Comparison of ENCODE assay signal across 9 cellular contexts in genomic region chr1:151009674-151010345, GRCh38. TPM values are rescaled to one million over a fixed set of nuclear protein-coding genes. Genes with fewer than 3 reads are reported as not detected.
DNase-seq lines count a peak whose midpoint lies in the region; ATAC-seq, FAIRE-seq and TF ChIP-seq lines count a peak whose summit lies in the region.
"Had no signal": no experiment of that assay in that cellular context is flagged by ENCODE, and none has a peak within 500 bp of the region (broad histone marks: within the 10 kb centered on the region; RNA-seq: fewer than 3 reads in every experiment).

No MANE protein-coding gene starts in this region.

- TF ChIP-seq POLR2A in GM12878 (IDR thresholded peaks at IDR 0.05; ENCODE audit: low read depth, low read length) (no peak), suprapubic skin (IDR thresholded peaks at IDR 0.05) (no peak)

- FAIRE-seq in GM12878 (lab: Jason Lieb, UNC), result no peak

- TF ChIP-seq RAD21 in GM12878 (IDR thresholded peaks at IDR 0.05; ENCODE audit: insufficient read depth, low read depth, low read length), result no peak

- CTCF ChIA-PET in A673 (lab: Charles Lee) (no interaction called here), GM12878 (lab: Yijun Ruan, JAX) (interaction anchor here (0.6 to 1.9 kb wide), 4 partner anchors 14 to 147 kb away, joined by 3 to 4 read pairs (median 4); partner anchors contain the start of gene TNFAIP8L2)
- CTCF ChIA-PET in naive thymus-derived CD4-positive, alpha-beta T cell (lab: Charles Lee), result interaction anchor here (0.7 kb wide), 1 partner anchor 48 kb away, joined by 3 read pairs; no protein-coding TSS in a partner anchor

- POLR2A ChIA-PET in A673 (lab: Charles Lee; ENCODE audit: low non-redundant PET) (no interaction called here), GM12878 (lab: Charles Lee) (interaction anchor here (0.5 to 1.7 kb wide), 4 partner anchors 15 to 166 kb away, joined by 3 to 6 read pairs (median 4); partner anchors contain the start of gene TMOD4)
- POLR2A ChIA-PET in naive thymus-derived CD4-positive, alpha-beta T cell (lab: Charles Lee), result interaction anchor here (0.7 to 3.2 kb wide), 6 partner anchors 10 to 381 kb away, joined by 3 to 12 read pairs (median 4); partner anchors contain the start of genes ENSA and TNFAIP8L2

- 90% methylated on average over 8 of the region's 8 CpGs for WGBS in GM12878 (ENCODE audit: insufficient coverage, insufficient replicate concordance, low lambda C conversion rate, missing lambda C conversion rate)
- whole genome bisulfite sequencing in suprapubic skin, result 95% methylated on average over 8 of the region's 8 CpGs

- in situ Hi-C loops in GM12878 (cut with MboI), result no loop called here

- DNase-seq in A673 (ENCODE audit: low spot score) (no peak), HFFc6 (no peak), GM12878 (ENCODE audit: low read depth, low spot score) (no peak), suprapubic skin (ENCODE audit: low spot score in 2 of 2) (no peak), NCI-H2171 (lab: John Stamatoyannopoulos, UW) (no peak)
- no peak for DNase-seq in naive thymus-derived CD4-positive, alpha-beta T cell

- peaks cover 5% of the 10 kb centered on the region; the same call in 1 of the 2 replicates for H3K36me3 Mint-ChIP-seq in HFFc6 (ENCODE audit: low read depth)
- peaks cover 0 to 12% (median 0%) of the 10 kb centered on the region in 5 donors for H3K36me3 Mint-ChIP-seq in naive thymus-derived CD4-positive, alpha-beta T cell

- no peak for TF ChIP-seq CTCF in A673 (conservative IDR thresholded peaks at IDR 0.05; ENCODE audit: low read depth, low read length)
- TF ChIP-seq CTCF in HFFc6 (IDR thresholded peaks at IDR 0.05), result no peak
- TF ChIP-seq CTCF in GM12878 (IDR thresholded peaks at IDR 0.05 in 2 of 3, conservative IDR thresholded peaks at IDR 0.05 in 1 of 3; ENCODE audit: control insufficient read depth in 2 of 3, extremely low read depth in 1 of 3, insufficient read depth in 1 of 3, low read depth in 3 of 3, low read length in 3 of 3), result no peak
- TF ChIP-seq CTCF in suprapubic skin (IDR thresholded peaks at IDR 0.05), result no peak

- no peaks in the 10 kb centered on the region for H3K27me3 ChIP-seq in A673 (replicated peaks; ENCODE audit: insufficient read depth, low read depth, low read length, poor library complexity)
- no peaks in the 10 kb centered on the region for H3K27me3 ChIP-seq in GM12878 (replicated peaks in 1 of 2; ENCODE audit: control insufficient read depth in 2 of 2, insufficient read depth in 2 of 2, low read length in 1 of 2)
- no peaks in the 10 kb centered on the region for H3K27me3 ChIP-seq in naive thymus-derived CD4-positive, alpha-beta T cell (ENCODE audit: control insufficient read depth in 2 of 2, insufficient read depth in 2 of 2, low read length in 2 of 2)
- H3K27me3 ChIP-seq in suprapubic skin, result no peaks in the 10 kb centered on the region
- H3K27me3 ChIP-seq: Peyer's patch had no signal

- TF ChIP-seq EP300 in GM12878 (IDR thresholded peaks at IDR 0.05; ENCODE audit: borderline replicate concordance in 1 of 2, control insufficient read depth in 1 of 2, low read depth in 2 of 2, low read length in 2 of 2) (no peak), suprapubic skin (IDR thresholded peaks at IDR 0.05) (no peak)

- no peaks in the 10 kb centered on the region for H4K20me1 ChIP-seq in GM12878 (ENCODE audit: control insufficient read depth, insufficient read depth)

- H3K27ac ChIP-seq in A673 (ENCODE audit: low read depth, low read length, poor library complexity, severe bottlenecking) (no peak overlapping the region), GM12878 (ENCODE audit: control insufficient read depth, insufficient read depth) (no peak overlapping the region), suprapubic skin (no peak overlapping the region)
- H3K27ac ChIP-seq in naive thymus-derived CD4-positive, alpha-beta T cell (ENCODE audit: low read depth, low read length), result peak overlapping the region; percentile 96

- no peaks in the 10 kb centered on the region for H3K36me3 ChIP-seq in A673 (ENCODE audit: insufficient read depth, low read length, poor library complexity, severe bottlenecking)
- no peaks in the 10 kb centered on the region for H3K36me3 ChIP-seq in GM12878 (ENCODE audit: control insufficient read depth in 2 of 2, insufficient read depth in 2 of 2, low read length in 1 of 2)
- H3K36me3 ChIP-seq in naive thymus-derived CD4-positive, alpha-beta T cell (ENCODE audit: control insufficient read depth in 2 of 3, insufficient read depth in 3 of 3, low read length in 3 of 3), result peaks cover 0 to 8% (median 0%) of the 10 kb centered on the region in 3 experiments
- no peaks in the 10 kb centered on the region for H3K36me3 ChIP-seq in suprapubic skin
- H3K36me3 ChIP-seq: Peyer's patch had no signal

- RAD21 ChIA-PET in GM12878 (lab: Charles Lee; ENCODE audit: unreplicated experiment), result interaction anchor here (0.9 kb wide), 1 partner anchor 90 kb away, joined by 3 read pairs; no protein-coding TSS in a partner anchor

- peaks cover 24% of the 10 kb centered on the region for H3K4me1 ChIP-seq in A673 (ENCODE audit: insufficient read depth, low read length, poor library complexity, severe bottlenecking)
- H3K4me1 ChIP-seq in GM12878 (ENCODE audit: control insufficient read depth, insufficient read depth, low read length), result peaks cover 7% of the 10 kb centered on the region
- peaks cover 32 to 42% of the 10 kb centered on the region in 2 donors for H3K4me1 ChIP-seq in naive thymus-derived CD4-positive, alpha-beta T cell (ENCODE audit: control insufficient read depth in 2 of 2, insufficient read depth in 2 of 2, low read length in 2 of 2)
- H3K4me1 ChIP-seq in suprapubic skin, result peaks cover 41% of the 10 kb centered on the region

- peaks cover 61% of the 10 kb centered on the region for H3K4me1 Mint-ChIP-seq in HFFc6 (ENCODE audit: low read depth)
- peaks cover 51 to 87% (median 71%) of the 10 kb centered on the region in 7 donors for H3K4me1 Mint-ChIP-seq in naive thymus-derived CD4-positive, alpha-beta T cell

- H3K4me3 ChIP-seq in A673 (ENCODE audit: low read depth, low read length, poor library complexity, severe bottlenecking) (peak overlapping the region; percentile 95), GM12878 (peak overlapping the region; percentile 90; the same call in 1 of the 2 replicates), suprapubic skin (no peak overlapping the region)
- H3K4me3 ChIP-seq in naive thymus-derived CD4-positive, alpha-beta T cell (ENCODE audit: low read length), result peak overlapping the region; percentile 88

- ATAC-seq in GM12878, result no peak
- no peak for ATAC-seq in naive thymus-derived CD4-positive, alpha-beta T cell
- no peak for ATAC-seq in HG02588 (IDR thresholded peaks at IDR 0.05; ENCODE audit: unreplicated experiment)
- no peak for ATAC-seq in HG02763 (IDR thresholded peaks at IDR 0.05; ENCODE audit: unreplicated experiment)

- peak overlapping the region; percentile 99 for H3K27ac Mint-ChIP-seq in HFFc6
- H3K27ac Mint-ChIP-seq in naive thymus-derived CD4-positive, alpha-beta T cell, result peak overlapping the region in 8 of 9 donors; percentile 92 to 99 (median 98)

- intact Hi-C loops in A673 (cut with micrococcal nuclease; ENCODE audit: unreplicated experiment) (no loop called here), GM12878 (cut with micrococcal nuclease; ENCODE audit: unreplicated experiment) (no loop called here)
- intact Hi-C loops in naive thymus-derived CD4-positive, alpha-beta T cell (cut with micrococcal nuclease), result loop anchor here in 1 of 2 donors (5.0 to 10.0 kb wide), 5 partner anchors 147 to 743 kb away; partner anchors contain the start of genes APH1A, PSMD4 and TNFAIP8L2

- H3K9me3 ChIP-seq in A673 (ENCODE audit: low read depth, low read length, poor library complexity, severe bottlenecking) (no peaks in the 10 kb centered on the region), GM12878 (replicated peaks; ENCODE audit: control insufficient read depth, insufficient read depth, low read length) (no peaks in the 10 kb centered on the region), suprapubic skin (no peaks in the 10 kb centered on the region)
- no peaks in the 10 kb centered on the region for H3K9me3 ChIP-seq in naive thymus-derived CD4-positive, alpha-beta T cell (ENCODE audit: control insufficient read depth in 2 of 3, low read length in 3 of 3)
- H3K9me3 ChIP-seq: Peyer's patch had no signal

- peaks cover 2% of the 10 kb centered on the region for H3K27me3 Mint-ChIP-seq in HFFc6 (ENCODE audit: insufficient read depth)
- no peaks in the 10 kb centered on the region for H3K27me3 Mint-ChIP-seq in naive thymus-derived CD4-positive, alpha-beta T cell

- peak overlapping the region; percentile 97 for H3K4me3 Mint-ChIP-seq in HFFc6
- peak overlapping the region; percentile 91 to 100 (median 97) for H3K4me3 Mint-ChIP-seq in naive thymus-derived CD4-positive, alpha-beta T cell

- SMC1A ChIA-PET in GM12878 (lab: Charles Lee; ENCODE audit: uncharacterized antibody, unreplicated experiment), result interaction anchor here (0.6 to 1.0 kb wide), 2 partner anchors 48 to 90 kb away, joined by 3 read pairs; no protein-coding TSS in a partner anchor

- peaks cover 16% of the 10 kb centered on the region for H3K79me2 ChIP-seq in GM12878 (ENCODE audit: control insufficient read depth, insufficient read depth, low read length)

- no peaks in the 10 kb centered on the region for H3K9me3 Mint-ChIP-seq in HFFc6
- H3K9me3 Mint-ChIP-seq in naive thymus-derived CD4-positive, alpha-beta T cell, result no peaks in the 10 kb centered on the region

- BruUV-seq in A673 (replicated peaks; lab: Mats Ljungman, UMichigan) (no TSS peak), GM12878 (replicated peaks; lab: Mats Ljungman, UMichigan) (no TSS peak)

- H2AFZ ChIP-seq in GM12878 (ENCODE audit: control insufficient read depth, low read depth, low read length), result no peak overlapping the region

- no peak overlapping the region for H3K9ac ChIP-seq in GM12878 (ENCODE audit: control insufficient read depth, insufficient read depth, low read length)

- H3K4me2 ChIP-seq in GM12878 (ENCODE audit: control insufficient read depth, insufficient read depth), result peak overlapping the region; percentile 99; the same call in 1 of the 2 replicates

RNA-seq across cellular contexts. Expression of gene PRUNE1, which starts 1.6 kb away (rescaled TPM):
- total RNA-seq in A673 (2021), result 19.3 and 21.4 TPM in 2 replicates
- total RNA-seq in HFFc6 (2021; fragmentation: NEBNext Ultra II Directional; extraction: Animal tissue kit (Norgen Biotek cat#: 25700)), result 10 to 100 TPM in 1 of 6 experiments, 1 to 10 TPM in 5; 6.6 to 10.0 (median 7.7) TPM
- total RNA-seq in GM12878 (2013; cell fraction: nucleolus; rRNA removed), result 7.7 and 10.4 TPM in 2 replicates
- 9.5 and 9.9 TPM in 2 replicates for total RNA-seq in GM12878 (2014; rRNA removed)
- 8.8 and 9.7 TPM in 2 replicates for total RNA-seq in GM12878 (2014; rRNA removed; fragmentation: Illumina TruSeq; extraction: Trizol)
- total RNA-seq in GM12878 (2021), result 10.9 and 11.8 TPM in 2 replicates
- 9.2 TPM for polyA plus RNA-seq in GM12878 (2011; ENCODE audit: low read depth)
- 20.2 and 24.5 TPM in 2 replicates for polyA plus RNA-seq in GM12878 (2011; rRNA removed)
- polyA plus RNA-seq in GM12878 (2011; cell fraction: cytosol; rRNA removed), result 20.9 and 23.2 TPM in 2 replicates
- 11.9 and 13.5 TPM in 2 replicates for polyA plus RNA-seq in GM12878 (2011; cell fraction: nucleus; rRNA removed)
- 8.5 and 11.6 TPM in 2 replicates for polyA plus RNA-seq in GM12878 (2012)
- polyA plus RNA-seq in GM12878 (2014; fragmentation: Illumina TruSeq; extraction: Trizol), result 15.5 and 16.3 TPM in 2 replicates
- 1 to 10 TPM; 4.7 to 7.6 TPM for polyA plus RNA-seq in GM12878 (2014; fragmentation: Nextera tagmentation; extraction: Ambion mirVana)
- 10.2 and 14.9 TPM in 2 replicates for polyA plus RNA-seq in GM12878 (2014; rRNA removed)
- polyA plus RNA-seq in GM12878 (2016; fragmentation: Nextera tagmentation; extraction: Ambion mirVana), result 10 to 100 TPM; 14.0 to 14.2 TPM
- 22.4 and 23.7 TPM in 2 replicates for polyA minus RNA-seq in GM12878 (2011; rRNA and poly(A)+ RNA removed)
- 5.3 and 7.6 TPM in 2 replicates for polyA minus RNA-seq in GM12878 (2011; cell fraction: cytosol; rRNA and poly(A)+ RNA removed)
- polyA minus RNA-seq in GM12878 (2011; cell fraction: nucleus; rRNA and poly(A)+ RNA removed), result 3.4 and 5.8 TPM in 2 replicates
- total RNA-seq in naive thymus-derived CD4-positive, alpha-beta T cell, result 10 to 100 TPM; 13.3 to 41.8 (median 17.2) TPM
- polyA plus RNA-seq in naive thymus-derived CD4-positive, alpha-beta T cell, result 10 to 100 TPM; 54.6 to 68.8 TPM
- 10 to 100 TPM; 16.5 to 24.2 (median 20.4) TPM for total RNA-seq in suprapubic skin

RNA-seq across cellular contexts. Expression of gene MINDY1, which starts 3.1 kb away (rescaled TPM):
- total RNA-seq in A673 (2021) (11.6 and 16.9 TPM in 2 replicates), GM12878 (2014; rRNA removed) (7.5 and 8.8 TPM in 2 replicates), GM12878 (2014; rRNA removed; fragmentation: Illumina TruSeq; extraction: Trizol) (4.4 and 4.9 TPM in 2 replicates), GM12878 (2021) (7.1 and 7.5 TPM in 2 replicates), suprapubic skin (10 to 100 TPM; 31.7 to 59.1 (median 35.8) TPM)
- 10 to 100 TPM in 1 of 6 experiments, 1 to 10 TPM in 5; 8.3 to 11.9 (median 9.0) TPM for total RNA-seq in HFFc6 (2021; fragmentation: NEBNext Ultra II Directional; extraction: Animal tissue kit (Norgen Biotek cat#: 25700))
- total RNA-seq in GM12878 (2013; cell fraction: nucleolus; rRNA removed), result 12.8 and 13.3 TPM in 2 replicates
- 3.5 TPM for polyA plus RNA-seq in GM12878 (2011; ENCODE audit: low read depth)
- polyA plus RNA-seq in GM12878 (2011; rRNA removed) (0.89 and 1.9 TPM in 2 replicates), GM12878 (2014; fragmentation: Illumina TruSeq; extraction: Trizol) (6.1 and 6.5 TPM in 2 replicates), GM12878 (2014; fragmentation: Nextera tagmentation; extraction: Ambion mirVana) (under 1 TPM; 0.48 to 0.49 TPM), GM12878 (2014; rRNA removed) (6.4 and 7.7 TPM in 2 replicates), GM12878 (2016; fragmentation: Nextera tagmentation; extraction: Ambion mirVana) (1 to 10 TPM; 3.4 to 5.1 TPM)
- 2.3 and 2.5 TPM in 2 replicates for polyA plus RNA-seq in GM12878 (2011; cell fraction: cytosol; rRNA removed)
- polyA plus RNA-seq in GM12878 (2011; cell fraction: nucleus; rRNA removed), result 3.0 and 3.6 TPM in 2 replicates
- polyA plus RNA-seq in GM12878 (2012), result 5.9 and 6.1 TPM in 2 replicates
- 2.1 and 4.1 TPM in 2 replicates for polyA minus RNA-seq in GM12878 (2011; rRNA and poly(A)+ RNA removed)
- 1.5 and 1.6 TPM in 2 replicates for polyA minus RNA-seq in GM12878 (2011; cell fraction: cytosol; rRNA and poly(A)+ RNA removed)
- 1.9 and 2.3 TPM in 2 replicates for polyA minus RNA-seq in GM12878 (2011; cell fraction: nucleus; rRNA and poly(A)+ RNA removed)
- 10 to 100 TPM; 24.6 to 53.4 (median 29.9) TPM for total RNA-seq in naive thymus-derived CD4-positive, alpha-beta T cell
- polyA plus RNA-seq in naive thymus-derived CD4-positive, alpha-beta T cell, result 10 to 100 TPM; 12.8 to 33.1 TPM

RNA-seq across cellular contexts. Expression of gene BNIPL, which starts 26.6 kb away (rescaled TPM):
- total RNA-seq in A673 (2021) (1.5 and 3.5 TPM in 2 replicates), GM12878 (2014; rRNA removed) (0.17 and 0.27 TPM in 2 replicates), GM12878 (2014; rRNA removed; fragmentation: Illumina TruSeq; extraction: Trizol) (0.18 TPM in 2 replicates), GM12878 (2021) (0.11 and 0.33 TPM in 2 replicates), suprapubic skin (100 to 1,000 TPM; 196 to 492 (median 251) TPM)
- total RNA-seq in HFFc6 (2021; fragmentation: NEBNext Ultra II Directional; extraction: Animal tissue kit (Norgen Biotek cat#: 25700)), result under 1 TPM in 5 of 6 experiments, not detected in 1; 0.06 to 0.31 (median 0.12) TPM
- total RNA-seq in GM12878 (2013; cell fraction: nucleolus; rRNA removed), result 1.3 and 2.5 TPM in 2 replicates
- polyA plus RNA-seq in GM12878 (2011; ENCODE audit: low read depth), result not detected
- polyA plus RNA-seq in GM12878 (2011; rRNA removed) (0.49 and 0.99 TPM in 2 replicates), GM12878 (2014; fragmentation: Illumina TruSeq; extraction: Trizol) (0.12 TPM in 1 of 2 replicates, not detected in the other), GM12878 (2014; fragmentation: Nextera tagmentation; extraction: Ambion mirVana) (under 1 TPM; 0.05 TPM), GM12878 (2014; rRNA removed) (1.0 and 1.1 TPM in 2 replicates), GM12878 (2016; fragmentation: Nextera tagmentation; extraction: Ambion mirVana) (under 1 TPM; 0.09 to 0.16 TPM)
- 0.48 and 1.2 TPM in 2 replicates for polyA plus RNA-seq in GM12878 (2011; cell fraction: cytosol; rRNA removed)
- polyA plus RNA-seq in GM12878 (2011; cell fraction: nucleus; rRNA removed), result 1.3 and 2.5 TPM in 2 replicates
- polyA plus RNA-seq in GM12878 (2012), result 0.20 and 0.48 TPM in 2 replicates
- 0.37 and 0.77 TPM in 2 replicates for polyA minus RNA-seq in GM12878 (2011; rRNA and poly(A)+ RNA removed)
- 0.42 TPM in 1 of 2 replicates, not detected in the other for polyA minus RNA-seq in GM12878 (2011; cell fraction: cytosol; rRNA and poly(A)+ RNA removed)
- polyA minus RNA-seq in GM12878 (2011; cell fraction: nucleus; rRNA and poly(A)+ RNA removed), result 0.36 and 1.1 TPM in 2 replicates
- 1 to 10 TPM in 4 of 5 experiments, under 1 TPM in 1; 0.37 to 9.4 (median 1.9) TPM for total RNA-seq in naive thymus-derived CD4-positive, alpha-beta T cell
- polyA plus RNA-seq in naive thymus-derived CD4-positive, alpha-beta T cell, result under 1 TPM; 0.08 to 0.17 TPM

RNA-seq across cellular contexts. Expression of gene ANXA9, which starts 27.7 kb away (rescaled TPM):
- not detected in 2 replicates for total RNA-seq in A673 (2021)
- under 1 TPM; 0.28 to 0.55 (median 0.46) TPM for total RNA-seq in HFFc6 (2021; fragmentation: NEBNext Ultra II Directional; extraction: Animal tissue kit (Norgen Biotek cat#: 25700))
- 0.75 TPM in 1 of 2 replicates, not detected in the other for total RNA-seq in GM12878 (2013; cell fraction: nucleolus; rRNA removed)
- not detected in 2 replicates for total RNA-seq in GM12878 (2014; rRNA removed)
- total RNA-seq in GM12878 (2014; rRNA removed; fragmentation: Illumina TruSeq; extraction: Trizol), result 0.09 TPM in 1 of 2 replicates, not detected in the other
- total RNA-seq in GM12878 (2021), result not detected in 2 replicates
- polyA plus RNA-seq in GM12878 (2011; ENCODE audit: low read depth), result 0.18 TPM
- 0.37 and 0.43 TPM in 2 replicates for polyA plus RNA-seq in GM12878 (2011; rRNA removed)
- polyA plus RNA-seq in GM12878 (2011; cell fraction: cytosol; rRNA removed), result 0.38 and 0.57 TPM in 2 replicates
- polyA plus RNA-seq in GM12878 (2011; cell fraction: nucleus; rRNA removed), result 0.31 and 0.39 TPM in 2 replicates
- polyA plus RNA-seq in GM12878 (2012), result 0.41 and 0.49 TPM in 2 replicates
- polyA plus RNA-seq in GM12878 (2014; fragmentation: Illumina TruSeq; extraction: Trizol), result 0.04 TPM in 1 of 2 replicates, not detected in the other
- polyA plus RNA-seq in GM12878 (2014; fragmentation: Nextera tagmentation; extraction: Ambion mirVana), result under 1 TPM in 1 of 2 experiments, not detected in 1; 0.11 TPM
- polyA plus RNA-seq in GM12878 (2014; rRNA removed), result 0.08 TPM in 1 of 2 replicates, not detected in the other
- under 1 TPM; 0.25 to 0.28 TPM for polyA plus RNA-seq in GM12878 (2016; fragmentation: Nextera tagmentation; extraction: Ambion mirVana)
- 0.15 and 0.46 TPM in 2 replicates for polyA minus RNA-seq in GM12878 (2011; rRNA and poly(A)+ RNA removed)
- not detected in 2 replicates for polyA minus RNA-seq in GM12878 (2011; cell fraction: cytosol; rRNA and poly(A)+ RNA removed)
- 0.24 TPM in 1 of 2 replicates, not detected in the other for polyA minus RNA-seq in GM12878 (2011; cell fraction: nucleus; rRNA and poly(A)+ RNA removed)
- not detected for total RNA-seq in naive thymus-derived CD4-positive, alpha-beta T cell
- under 1 TPM; 0.17 to 0.38 TPM for polyA plus RNA-seq in naive thymus-derived CD4-positive, alpha-beta T cell
- 10 to 100 TPM; 17.6 to 67.5 (median 45.8) TPM for total RNA-seq in suprapubic skin

RNA-seq across cellular contexts. Expression of gene CERS2, which starts 35.2 kb away (rescaled TPM):
- total RNA-seq in A673 (2021), result 222 and 239 TPM in 2 replicates
- 100 to 1,000 TPM; 189 to 305 (median 255) TPM for total RNA-seq in HFFc6 (2021; fragmentation: NEBNext Ultra II Directional; extraction: Animal tissue kit (Norgen Biotek cat#: 25700))
- total RNA-seq in GM12878 (2013; cell fraction: nucleolus; rRNA removed), result 27.0 and 31.5 TPM in 2 replicates
- 55.8 and 57.0 TPM in 2 replicates for total RNA-seq in GM12878 (2014; rRNA removed)
- 38.2 and 39.9 TPM in 2 replicates for total RNA-seq in GM12878 (2014; rRNA removed; fragmentation: Illumina TruSeq; extraction: Trizol)
- 76.7 and 79.2 TPM in 2 replicates for total RNA-seq in GM12878 (2021)
- 45.4 TPM for polyA plus RNA-seq in GM12878 (2011; ENCODE audit: low read depth)
- 29.5 and 41.5 TPM in 2 replicates for polyA plus RNA-seq in GM12878 (2011; rRNA removed)
- 40.6 and 44.7 TPM in 2 replicates for polyA plus RNA-seq in GM12878 (2011; cell fraction: cytosol; rRNA removed)
- polyA plus RNA-seq in GM12878 (2011; cell fraction: nucleus; rRNA removed), result 57.8 and 60.8 TPM in 2 replicates
- 34.6 and 47.7 TPM in 2 replicates for polyA plus RNA-seq in GM12878 (2012)
- 78.8 and 87.9 TPM in 2 replicates for polyA plus RNA-seq in GM12878 (2014; fragmentation: Illumina TruSeq; extraction: Trizol)
- 10 to 100 TPM in 1 of 2 experiments, 1 to 10 TPM in 1; 9.2 to 12.7 TPM for polyA plus RNA-seq in GM12878 (2014; fragmentation: Nextera tagmentation; extraction: Ambion mirVana)
- polyA plus RNA-seq in GM12878 (2014; rRNA removed), result 50.5 and 52.3 TPM in 2 replicates
- 10 to 100 TPM; 49.3 to 61.5 TPM for polyA plus RNA-seq in GM12878 (2016; fragmentation: Nextera tagmentation; extraction: Ambion mirVana)
- 57.5 and 61.2 TPM in 2 replicates for polyA minus RNA-seq in GM12878 (2011; rRNA and poly(A)+ RNA removed)
- polyA minus RNA-seq in GM12878 (2011; cell fraction: cytosol; rRNA and poly(A)+ RNA removed), result 19.9 and 23.3 TPM in 2 replicates
- polyA minus RNA-seq in GM12878 (2011; cell fraction: nucleus; rRNA and poly(A)+ RNA removed), result 14.9 and 25.9 TPM in 2 replicates
- 100 to 1,000 TPM; 101 to 169 (median 136) TPM for total RNA-seq in naive thymus-derived CD4-positive, alpha-beta T cell
- polyA plus RNA-seq in naive thymus-derived CD4-positive, alpha-beta T cell, result 100 to 1,000 TPM; 109 to 179 TPM
- 10 to 100 TPM; 46.5 to 57.9 (median 51.4) TPM for total RNA-seq in suprapubic skin

Comparison
In these comparisons a context has a peak if more than half of its experiments do, and no peak if none do; other contexts are left out.
1. RNA of gene BNIPL, which starts 26.6 kb away (total RNA-seq): 196 to 492 TPM in suprapubic skin; 1.5 to 3.5 TPM in A673, 0.37 to 9.4 TPM in naive thymus-derived CD4-positive, alpha-beta T cell, 0.11 to 2.5 TPM in GM12878 and 0.06 to 0.31 TPM in HFFc6; every median in the first group is over 10 times any median in the second.